15 cellular contexts compared by ENCODE assay signal in genomic region chr3:186316666-186317260, GRCh38. TPM values are rescaled to one million over a fixed set of nuclear protein-coding genes. Genes with fewer than 3 reads are reported as not detected.
DNase-seq lines count a peak whose midpoint lies in the region; ATAC-seq, FAIRE-seq and TF ChIP-seq lines count a peak whose summit lies in the region.
"Had no signal": no experiment of that assay in that cellular context is flagged by ENCODE, and none has a peak within 500 bp of the region (broad histone marks: within the 10 kb centered on the region; RNA-seq: fewer than 3 reads in every experiment).

No MANE protein-coding gene starts in this region.

- H3K4me2 ChIP-seq in astrocyte (ENCODE audit: low read length), result no peak overlapping the region
- H3K4me2 ChIP-seq: GM23338 had no signal

- H3K4me3 Mint-ChIP-seq in astrocyte (ENCODE audit: unreplicated experiment), result no peak overlapping the region
- H3K4me3 Mint-ChIP-seq: CD8-positive, alpha-beta memory T cell; GM23338 had no signal

- no peak for FAIRE-seq in astrocyte (lab: Jason Lieb, UNC)
- FAIRE-seq: GM12891 had no signal

- H3K4me1 ChIP-seq in astrocyte (ENCODE audit: insufficient read depth, low read length) (peaks cover 12% of the 10 kb centered on the region), heart right ventricle (peaks cover 0 to 23% (median 4%) of the 10 kb centered on the region in 9 donors)
- H3K4me1 ChIP-seq: Caco-2 had no signal

- H3K27ac Mint-ChIP-seq in astrocyte (ENCODE audit: unreplicated experiment), result no peak overlapping the region
- H3K27ac Mint-ChIP-seq: CD8-positive, alpha-beta memory T cell; GM23338 had no signal

- H3K9me3 ChIP-seq in astrocyte (ENCODE audit: insufficient read depth, low read depth, low read length) (no peaks in the 10 kb centered on the region), heart right ventricle (no peaks in the 10 kb centered on the region)
- H3K9me3 ChIP-seq: Caco-2 had no signal

- no peaks in the 10 kb centered on the region for H3K79me2 ChIP-seq in astrocyte (ENCODE audit: insufficient read depth, low read length)

- H3K36me3 ChIP-seq in astrocyte (ENCODE audit: insufficient read depth, low read length), result no peaks in the 10 kb centered on the region
- H3K36me3 ChIP-seq in heart right ventricle, result peaks cover 0 to 28% (median 12%) of the 10 kb centered on the region in 9 donors

- H3K27me3 ChIP-seq in astrocyte (ENCODE audit: insufficient read depth, low read length), result no peaks in the 10 kb centered on the region
- H3K27me3 ChIP-seq in heart right ventricle, result no peaks in the 10 kb centered on the region

- intact Hi-C loops in heart right ventricle (cut with DNase I), result no loop called here

- WGBS in heart right ventricle, 2 donors, result 83 to 88% methylated on average over 9 of the region's 9 CpGs

- H3K27me3 Mint-ChIP-seq in astrocyte (ENCODE audit: low read depth, unreplicated experiment), result peaks cover 14% of the 10 kb centered on the region

- TF ChIP-seq CTCF in astrocyte (IDR thresholded peaks at IDR 0.05; ENCODE audit: insufficient read depth, low read depth, low read length) (no peak), heart right ventricle (IDR thresholded peaks at IDR 0.05) (no peak)

- peaks cover 2% of the 10 kb centered on the region for H3K9me3 Mint-ChIP-seq in astrocyte (ENCODE audit: unreplicated experiment)
- H3K9me3 Mint-ChIP-seq: CD8-positive, alpha-beta memory T cell; GM23338 had no signal

- DNase-seq in EH (ENCODE audit: low read depth), result peak; percentile 5
- DNase-seq in astrocyte (ENCODE audit: low read depth), result peak; percentile 71
- DNase-seq in left kidney (ENCODE audit: low read depth, low spot score), result peak; percentile 26
- peak; percentile 69 for DNase-seq in renal cortical epithelial cell (ENCODE audit: low read depth)
- no peak for DNase-seq in DMS114 treated with DMSO at 0.1 percent for 48 hours (lab: John Stamatoyannopoulos, UW; ENCODE audit: unreplicated experiment)
- no peak for DNase-seq in heart right ventricle
- DNase-seq: Caco-2; CD8-positive, alpha-beta memory T cell; H7 had no signal

- no peaks in the 10 kb centered on the region for H3K36me3 Mint-ChIP-seq in astrocyte (ENCODE audit: low read depth, unreplicated experiment)
- H3K36me3 Mint-ChIP-seq: CD8-positive, alpha-beta memory T cell had no signal

- H3K27ac ChIP-seq in astrocyte (ENCODE audit: low read depth, low read length) (no peak overlapping the region), heart right ventricle (no peak overlapping the region)
- H3K27ac ChIP-seq: HL-60 had no signal

- H3K4me3 ChIP-seq in astrocyte (ENCODE audit: insufficient read depth, low read depth, low read length), result no peak overlapping the region
- H3K4me3 ChIP-seq in heart right ventricle, result no peak overlapping the region
- H3K4me3 ChIP-seq: GM23338 had no signal

- no peak overlapping the region for H2AFZ ChIP-seq in astrocyte (ENCODE audit: low read depth, low read length)
- H2AFZ ChIP-seq: GM23338 had no signal

- ATAC-seq in GM21390 (IDR thresholded peaks at IDR 0.05; ENCODE audit: unreplicated experiment), result no peak
- no peak for ATAC-seq in heart right ventricle
- ATAC-seq: GM23338 had no signal

- H4K20me1 ChIP-seq in astrocyte (ENCODE audit: insufficient read depth, low read length), result no peaks in the 10 kb centered on the region

- peaks cover 17% of the 10 kb centered on the region for H3K4me1 Mint-ChIP-seq in astrocyte (ENCODE audit: low read depth, unreplicated experiment)
- H3K4me1 Mint-ChIP-seq: CD8-positive, alpha-beta memory T cell had no signal

- no peak overlapping the region for H3K9ac ChIP-seq in astrocyte (ENCODE audit: low read length)

RNA-seq across cellular contexts. Expression of gene DGKG, which starts 45.3 kb away (rescaled TPM):
- total RNA-seq in astrocyte (0.36 and 0.64 TPM in 2 replicates), renal cortical epithelial cell (0.15 and 6.8 TPM in 2 replicates), heart right ventricle (10 to 100 TPM; 14.6 to 75.7 (median 45.4) TPM)
- 10 to 100 TPM in 1 of 2 donors, 1 to 10 TPM in 1; 7.2 to 12.3 TPM for polyA plus RNA-seq in heart right ventricle
- total RNA-seq: G401 had no signal
- polyA plus RNA-seq: BJ; CD8-positive, alpha-beta memory T cell had no signal

Comparison
In these comparisons a context has a peak if more than half of its experiments do, and no peak if none do; other contexts are left out.
1. DNase-seq: peak in EH (single experiment), astrocyte (single experiment), left kidney (single experiment) and renal cortical epithelial cell (single experiment); none in DMS114 treated with DMSO at 0.1 percent for 48 hours (single experiment) and heart right ventricle (0 of 2).